Comparison of ENCODE assay signal across 12 cellular contexts in the genomic region with DNA sequence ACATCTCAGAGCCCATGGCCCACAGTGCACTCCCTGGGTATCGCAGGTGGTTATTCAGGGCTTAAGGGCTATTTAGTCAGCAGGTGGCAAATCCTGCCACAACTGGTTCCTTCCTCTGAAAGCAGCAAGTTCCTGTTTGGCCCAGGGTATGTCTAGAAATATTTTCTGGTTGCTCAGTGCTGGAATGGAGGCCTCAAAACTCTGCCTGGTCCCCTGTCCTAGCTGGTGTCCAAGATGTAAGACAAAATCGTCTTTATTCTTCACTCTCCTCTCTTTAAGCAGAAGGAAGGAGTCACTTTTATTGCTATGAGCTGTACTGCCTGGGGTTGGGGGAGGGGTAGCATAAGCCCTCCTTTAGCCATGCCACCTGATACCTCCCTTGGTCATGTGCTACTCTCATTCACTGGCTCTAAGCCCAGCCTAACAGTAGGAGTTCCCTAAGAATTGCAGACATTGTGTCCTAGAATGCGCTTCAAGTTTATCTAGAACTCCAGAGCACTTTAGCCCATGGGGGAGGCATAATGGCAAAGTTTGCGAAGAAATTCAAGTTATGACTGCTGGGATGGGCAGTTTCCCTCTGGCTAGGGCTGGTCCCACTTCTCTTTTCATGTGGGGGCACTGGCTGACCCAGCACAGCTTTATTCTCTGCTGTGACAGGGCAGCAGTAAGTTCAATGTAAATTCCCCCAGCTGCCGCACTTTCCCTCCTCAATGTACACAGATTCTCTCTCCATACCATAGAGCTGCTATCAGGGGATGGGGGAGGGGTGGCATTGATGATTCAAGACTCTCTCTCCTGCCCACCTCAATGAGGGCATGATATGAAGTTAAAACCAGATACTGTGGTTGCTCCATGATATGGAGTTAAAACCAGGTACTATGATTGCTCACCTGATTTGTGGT. TPM values are rescaled to one million over a fixed set of nuclear protein-coding genes. Genes with fewer than 3 reads are reported as not detected.
DNase-seq lines count a peak whose midpoint lies in the region; ATAC-seq and TF ChIP-seq lines count a peak whose summit lies in the region.
"Had no signal": no experiment of that assay in that cellular context is flagged by ENCODE, and none has a peak within 500 bp of the region (broad histone marks: within the 10 kb centered on the region; RNA-seq: fewer than 3 reads in every experiment).

No MANE protein-coding gene starts in this region.

- peaks cover 11% of the 10 kb centered on the region for H3K9me3 Mint-ChIP-seq in activated naive CD8-positive, alpha-beta T cell treated with anti-CD3 and anti-CD28 coated beads for 36 hours
- H3K9me3 Mint-ChIP-seq in glutamatergic neuron (ENCODE audit: unreplicated experiment) = peaks cover 3% of the 10 kb centered on the region

- H3K36me3 Mint-ChIP-seq in activated naive CD8-positive, alpha-beta T cell treated with anti-CD3 and anti-CD28 coated beads for 36 hours = no peaks in the 10 kb centered on the region
- no peaks in the 10 kb centered on the region for H3K36me3 Mint-ChIP-seq in glutamatergic neuron (ENCODE audit: unreplicated experiment)

- ATAC-seq in mucosa of descending colon (peak; percentile 40), HG03139 (IDR thresholded peaks at IDR 0.05; ENCODE audit: unreplicated experiment) (no peak)
- ATAC-seq: activated CD8-positive, alpha-beta T cell treated with anti-CD3 and anti-CD28 coated beads for 36 hours; natural killer cell treated with Interleukin-12 subunit alpha and Interleukin-12 subunit beta and Interleukin-15 and Interleukin-18, amount 100 ng/mL, for 72 hours had no signal

- no peak overlapping the region for H3K27ac Mint-ChIP-seq in activated naive CD8-positive, alpha-beta T cell treated with anti-CD3 and anti-CD28 coated beads for 36 hours
- H3K27ac Mint-ChIP-seq in glutamatergic neuron (ENCODE audit: unreplicated experiment) = no peak overlapping the region
- H3K27ac Mint-ChIP-seq: activated CD8-positive, alpha-beta T cell treated with anti-CD3 and anti-CD28 coated beads for 36 hours; natural killer cell treated with Interleukin-12 subunit alpha and Interleukin-12 subunit beta and Interleukin-15 and Interleukin-18, amount 100 ng/mL, for 72 hours had no signal

- intact Hi-C loops in mucosa of descending colon (cut with DNase I, micrococcal nuclease) = no loop called here

- H3K9me3 ChIP-seq in mucosa of descending colon = no peaks in the 10 kb centered on the region

- TF ChIP-seq CTCF in mucosa of descending colon (IDR thresholded peaks at IDR 0.05) = no peak
- no peak for TF ChIP-seq CTCF in glutamatergic neuron (IDR thresholded peaks at IDR 0.05; ENCODE audit: partially characterized antibody, unreplicated experiment)

- H3K4me3 Mint-ChIP-seq in activated naive CD8-positive, alpha-beta T cell treated with anti-CD3 and anti-CD28 coated beads for 36 hours = no peak overlapping the region
- no peak overlapping the region for H3K4me3 Mint-ChIP-seq in glutamatergic neuron (ENCODE audit: unreplicated experiment)
- H3K4me3 Mint-ChIP-seq: activated CD8-positive, alpha-beta T cell treated with anti-CD3 and anti-CD28 coated beads for 36 hours; natural killer cell treated with Interleukin-12 subunit alpha and Interleukin-12 subunit beta and Interleukin-15 and Interleukin-18, amount 100 ng/mL, for 72 hours had no signal

- H3K36me3 ChIP-seq in mucosa of descending colon (ENCODE audit: low read depth) = no peaks in the 10 kb centered on the region

- H3K4me1 ChIP-seq in mucosa of descending colon (ENCODE audit: low read depth) = no peaks in the 10 kb centered on the region

- peaks cover 58% of the 10 kb centered on the region for H3K27me3 Mint-ChIP-seq in activated naive CD8-positive, alpha-beta T cell treated with anti-CD3 and anti-CD28 coated beads for 36 hours
- no peaks in the 10 kb centered on the region for H3K27me3 Mint-ChIP-seq in glutamatergic neuron (ENCODE audit: unreplicated experiment)

- H3K4me3 ChIP-seq in mucosa of descending colon = no peak overlapping the region

- DNase-seq in ELF-1 (ENCODE audit: low read depth, low spot score) (peak; percentile 80), NCI-H2029 treated with DMSO at 0.1 percent for 48 hours (lab: John Stamatoyannopoulos, UW) (peak; percentile 98), amniotic epithelial cell (ENCODE audit: low read depth) (peak; percentile 57), mucosa of descending colon (peak in 1 of 3 donors; percentile 9), middle frontal gyrus (ENCODE audit: extremely low spot score, low spot score) (no peak), glutamatergic neuron (no peak)
- no peak for DNase-seq in activated naive CD8-positive, alpha-beta T cell treated with anti-CD3 and anti-CD28 coated beads for 36 hours
- DNase-seq: activated CD8-positive, alpha-beta T cell treated with anti-CD3 and anti-CD28 coated beads for 36 hours; GOT3; NCI-H1930 had no signal

- H3K4me1 Mint-ChIP-seq in activated naive CD8-positive, alpha-beta T cell treated with anti-CD3 and anti-CD28 coated beads for 36 hours = no peaks in the 10 kb centered on the region
- H3K4me1 Mint-ChIP-seq in glutamatergic neuron (ENCODE audit: low read depth, unreplicated experiment) = no peaks in the 10 kb centered on the region

RNA-seq across cellular contexts. Expression of gene CWC22, which starts 27.1 kb away (rescaled TPM):
- total RNA-seq in mucosa of descending colon (10 to 100 TPM; 13.2 to 24.7 (median 14.0) TPM), glutamatergic neuron (ENCODE audit: unreplicated experiment) (12.0 TPM)
- total RNA-seq in activated naive CD8-positive, alpha-beta T cell treated with anti-CD3 and anti-CD28 coated beads for 36 hours = 10 to 100 TPM; 28.5 to 30.6 TPM

Comparison
In these comparisons a context has a peak if more than half of its experiments do, and no peak if none do; other contexts are left out.
1. DNase-seq: peak in ELF-1 (single experiment), NCI-H2029 treated with DMSO at 0.1 percent for 48 hours (single experiment) and amniotic epithelial cell (single experiment); none in middle frontal gyrus (single experiment), activated naive CD8-positive, alpha-beta T cell treated with anti-CD3 and anti-CD28 coated beads for 36 hours (single experiment) and glutamatergic neuron (single experiment).